Comparison of ENCODE assay signal across 8 cellular contexts in the genomic region with DNA sequence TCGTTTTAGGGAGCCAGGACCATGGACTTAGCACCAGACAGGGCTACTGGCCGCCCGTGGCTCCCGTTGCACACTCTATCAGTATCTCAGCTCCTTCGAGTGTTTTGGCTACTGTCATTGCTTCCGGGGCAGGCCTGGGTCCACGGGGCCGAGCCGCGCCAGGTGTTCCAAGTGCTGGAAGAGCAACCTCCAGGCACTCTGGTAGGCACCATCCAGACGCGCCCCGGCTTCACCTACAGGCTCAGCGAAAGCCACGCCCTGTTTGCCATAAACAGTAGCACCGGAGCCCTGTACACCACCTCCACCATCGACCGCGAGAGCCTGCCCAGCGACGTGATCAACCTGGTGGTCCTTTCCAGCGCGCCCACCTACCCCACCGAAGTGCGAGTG. TPM values are rescaled to one million over a fixed set of nuclear protein-coding genes. Genes with fewer than 3 reads are reported as not detected.
DNase-seq lines count a peak whose midpoint lies in the region; ATAC-seq and TF ChIP-seq lines count a peak whose summit lies in the region.

No MANE protein-coding gene starts in this region.

- peaks cover 57 to 80% (median 78%) of the 10 kb centered on the region in 3 donors for H3K27me3 Mint-ChIP-seq in naive B cell

- no peak for TF ChIP-seq POLR2A in esophagus muscularis mucosa (IDR thresholded peaks at IDR 0.05; ENCODE audit: low read depth)

- peak overlapping the region; percentile 89 for H3K4me3 ChIP-seq in SK-N-MC
- H3K4me3 ChIP-seq in esophagus muscularis mucosa, result peak overlapping the region; percentile 62 to 85 (median 78)

- ATAC-seq in naive B cell (ENCODE audit: low read depth in 2 of 2), result no peak
- no peak for ATAC-seq in HG02678 (IDR thresholded peaks at IDR 0.05; ENCODE audit: unreplicated experiment)

- H3K4me3 Mint-ChIP-seq in naive B cell, result peak overlapping the region; percentile 82 to 93 (median 88)

- H3K27me3 ChIP-seq in esophagus muscularis mucosa, result no peaks in the 10 kb centered on the region

- no peak for TF ChIP-seq EP300 in esophagus muscularis mucosa (IDR thresholded peaks at IDR 0.05)

- H3K9me3 Mint-ChIP-seq in naive B cell, result peaks cover 0 to 9% (median 0%) of the 10 kb centered on the region in 7 donors

- intact Hi-C loops in esophagus muscularis mucosa (cut with DNase I), result loop anchor here (10.0 kb wide), 2 partner anchors 78 to 1288 kb away; no protein-coding TSS in a partner anchor

- 0% methylated on average over 7 of the region's 25 CpGs for WGBS in esophagus muscularis mucosa

- no peaks in the 10 kb centered on the region; the same call in 1 of the 2 replicates for H3K9me3 ChIP-seq in SK-N-MC (ENCODE audit: low read depth, low read length)
- H3K9me3 ChIP-seq in esophagus muscularis mucosa, result no peaks in the 10 kb centered on the region

- H3K4me1 Mint-ChIP-seq in naive B cell, result peaks cover 25 to 46% (median 37%) of the 10 kb centered on the region in 3 donors

- no peak for TF ChIP-seq CTCF in esophagus muscularis mucosa (IDR thresholded peaks at IDR 0.05)

- H3K36me3 ChIP-seq in SK-N-MC (ENCODE audit: insufficient read depth, low read length) (peaks cover 57% of the 10 kb centered on the region), esophagus muscularis mucosa (no peaks in the 10 kb centered on the region)

- H3K9ac ChIP-seq in SK-N-MC (ENCODE audit: insufficient read length), result peak overlapping the region; percentile 96

- peaks cover 23 to 59% (median 54%) of the 10 kb centered on the region in 4 donors for H3K4me1 ChIP-seq in esophagus muscularis mucosa

- DNase-seq in DMS 273 (lab: John Stamatoyannopoulos, UW; ENCODE audit: unreplicated experiment) (peak; percentile 66), DMS 273 treated with DMSO at 0.1 percent for 48 hours (lab: John Stamatoyannopoulos, UW) (no peak), SK-N-MC (ENCODE audit: low read depth, low spot score) (no peak), esophagus muscularis mucosa (ENCODE audit: extremely low spot score) (no peak), naive B cell (no peak), germinal center (ENCODE audit: low spot score) (no peak), NCI-H446 treated with DMSO at 0.1 percent for 48 hours (lab: John Stamatoyannopoulos, UW) (no peak)

- peak overlapping the region; percentile 96 for H3K27ac ChIP-seq in SK-N-MC
- H3K27ac ChIP-seq in esophagus muscularis mucosa (replicated peaks in 1 of 4), result peak overlapping the region; percentile 86 to 95 (median 91)

- peak overlapping the region in 2 of 6 donors; percentile 57 to 76 for H3K27ac Mint-ChIP-seq in naive B cell

- H3K36me3 Mint-ChIP-seq in naive B cell, result no peaks in the 10 kb centered on the region

RNA-seq across cellular contexts. Expression of gene FAT4, which starts 1.6 kb away (rescaled TPM):
- total RNA-seq in esophagus muscularis mucosa, result 10 to 100 TPM; 44.0 to 60.9 (median 49.7) TPM
- polyA plus RNA-seq in naive B cell (ENCODE audit: low read depth in 6 of 6), result not detected
